In the genomic region with DNA sequence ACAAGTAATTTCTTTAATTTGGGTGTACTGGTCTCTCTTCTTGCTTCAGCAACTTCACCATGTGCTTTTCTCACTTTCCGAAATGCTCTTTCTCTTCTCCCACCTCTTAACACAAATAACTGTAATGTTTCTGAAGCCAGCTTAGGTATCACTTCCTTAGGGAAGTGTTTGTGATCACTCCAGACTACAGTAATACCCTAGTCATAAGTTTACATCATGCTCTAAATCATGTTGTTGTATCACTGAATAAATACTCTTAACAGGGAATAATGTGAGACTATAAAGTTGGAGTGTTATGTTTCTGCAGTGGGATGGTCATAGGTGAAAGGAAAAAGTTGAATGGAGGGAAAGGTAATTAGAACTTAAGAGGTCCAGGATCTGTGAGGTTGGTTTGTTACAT, we compare ENCODE assay signal across 24 cellular contexts.
"Had no signal": no experiment of that assay in that cellular context is flagged by ENCODE, and none has a peak within 500 bp of the region (broad histone marks: within the 10 kb centered on the region; RNA-seq: fewer than 3 reads in every experiment).

No MANE protein-coding gene starts in this region.

- H3K4me1 Mint-ChIP-seq: activated CD4-positive, alpha-beta T cell treated with anti-CD3 and anti-CD28 coated beads, Interleukin-2, amount 10 ng/mL, durations not matched to agents 24 days and 14 days; activated naive CD4-positive, alpha-beta T cell treated with anti-CD3 and anti-CD28 coated beads, Interleukin-2, amount 50 U/mL, for 24 hours; activated naive CD8-positive, alpha-beta T cell treated with anti-CD3 and anti-CD28 coated beads, Interleukin-2, amount 10 ng/mL, durations not matched to agents 7 days and 5 days had no signal

- H3K27ac Mint-ChIP-seq: activated CD4-positive, alpha-beta T cell treated with anti-CD3 and anti-CD28 coated beads, Interleukin-2, amount 10 ng/mL, durations not matched to agents 24 days and 14 days; activated CD8-positive, alpha-beta T cell treated with anti-CD3 and anti-CD28 coated beads for 36 hours; activated naive CD4-positive, alpha-beta T cell treated with anti-CD3 and anti-CD28 coated beads, Interleukin-2, amount 50 U/mL, for 24 hours; activated naive CD8-positive, alpha-beta T cell treated with anti-CD3 and anti-CD28 coated beads, Interleukin-2, amount 10 ng/mL, durations not matched to agents 7 days and 5 days; activated T-helper 2 cell treated with anti-CD3 and anti-CD28 coated beads, Interferon-gamma antibody, Interleukin-2, Interleukin-4, amounts not matched to agents 10 μg/mL and 5 μg/mL and 100 μg/mL, durations not matched to agents 14 hours and 24 hours and 36 hours had no signal

- H3K27me3 ChIP-seq: ascending aorta, SJCRH30 had no signal

- ATAC-seq: activated CD8-positive, alpha-beta T cell treated with anti-CD3 and anti-CD28 coated beads for 36 hours; K562 had no signal

- DNase-seq: activated CD4-positive, alpha-beta T cell treated with anti-CD3 and anti-CD28 coated beads, Interleukin-2, amount 10 ng/mL, durations not matched to agents 24 days and 14 days; activated CD4-positive, alpha-beta T cell treated with anti-CD3 and anti-CD28 coated beads, Interleukin-2, amount 50 U/mL, for 4 hours; activated CD8-positive, alpha-beta T cell treated with anti-CD3 and anti-CD28 coated beads for 36 hours; activated gamma-delta T cell; activated naive CD4-positive, alpha-beta T cell treated with Interleukin-2 at 50 U/mL for 16 hours; activated naive CD8-positive, alpha-beta T cell treated with anti-CD3 and anti-CD28 coated beads, Interleukin-2, amount 10 ng/mL, durations not matched to agents 7 days and 5 days; activated T-cell treated with anti-CD3 and anti-CD28 coated beads, Interleukin-2, amount 50 U/mL, for 1 hour; amygdala; cerebellar nuclear complex; NCI-H1105; NCI-H1417 treated with DMSO at 0.1 percent for 48 hours; NCI-H187 treated with DMSO at 0.1 percent for 48 hours; NCI-H2107; NCI-H345; NCI-H524; NCI-H748 treated with DMSO at 0.1 percent for 48 hours; NK-92 treated with Interleukin-12 subunit alpha and Interleukin-12 subunit beta, amount 100 ng/mL, for 24 hours; SHP77; SJCRH30 had no signal

- H3K9me3 ChIP-seq: ascending aorta, SJCRH30 had no signal

- H3K4me1 ChIP-seq: ascending aorta had no signal

- H3K27me3 Mint-ChIP-seq: activated CD4-positive, alpha-beta T cell treated with anti-CD3 and anti-CD28 coated beads, Interleukin-2, amount 10 ng/mL, durations not matched to agents 24 days and 14 days; activated CD8-positive, alpha-beta T cell treated with anti-CD3 and anti-CD28 coated beads for 36 hours; activated naive CD4-positive, alpha-beta T cell treated with anti-CD3 and anti-CD28 coated beads, Interleukin-2, amount 50 U/mL, for 24 hours; activated naive CD8-positive, alpha-beta T cell treated with anti-CD3 and anti-CD28 coated beads, Interleukin-2, amount 10 ng/mL, durations not matched to agents 7 days and 5 days had no signal

- H3K4me3 Mint-ChIP-seq: activated CD4-positive, alpha-beta T cell treated with anti-CD3 and anti-CD28 coated beads, Interleukin-2, amount 10 ng/mL, durations not matched to agents 24 days and 14 days; activated CD8-positive, alpha-beta T cell treated with anti-CD3 and anti-CD28 coated beads for 36 hours; activated naive CD4-positive, alpha-beta T cell treated with anti-CD3 and anti-CD28 coated beads, Interleukin-2, amount 50 U/mL, for 24 hours; activated naive CD8-positive, alpha-beta T cell treated with anti-CD3 and anti-CD28 coated beads, Interleukin-2, amount 10 ng/mL, durations not matched to agents 7 days and 5 days had no signal

- H3K27ac ChIP-seq: ascending aorta, SJCRH30, SK-N-MC had no signal

- H3K36me3 ChIP-seq: ascending aorta, SJCRH30 had no signal

- H3K36me3 Mint-ChIP-seq: activated naive CD4-positive, alpha-beta T cell treated with anti-CD3 and anti-CD28 coated beads, Interleukin-2, amount 50 U/mL, for 24 hours; activated naive CD8-positive, alpha-beta T cell treated with anti-CD3 and anti-CD28 coated beads, Interleukin-2, amount 10 ng/mL, durations not matched to agents 7 days and 5 days had no signal

- H3K4me3 ChIP-seq: ascending aorta, K562, SJCRH30, SK-N-MC had no signal

- H3K9me3 Mint-ChIP-seq: activated CD4-positive, alpha-beta T cell treated with anti-CD3 and anti-CD28 coated beads, Interleukin-2, amount 10 ng/mL, durations not matched to agents 24 days and 14 days; activated naive CD4-positive, alpha-beta T cell treated with anti-CD3 and anti-CD28 coated beads, Interleukin-2, amount 50 U/mL, for 24 hours; activated naive CD8-positive, alpha-beta T cell treated with anti-CD3 and anti-CD28 coated beads, Interleukin-2, amount 10 ng/mL, durations not matched to agents 7 days and 5 days; activated T-helper 2 cell treated with anti-CD3 and anti-CD28 coated beads, Interferon-gamma antibody, Interleukin-2, Interleukin-4, amounts not matched to agents 10 μg/mL and 5 μg/mL and 100 μg/mL, durations not matched to agents 14 hours and 24 hours and 36 hours had no signal
